7 cellular contexts compared by ENCODE assay signal in the genomic region with DNA sequence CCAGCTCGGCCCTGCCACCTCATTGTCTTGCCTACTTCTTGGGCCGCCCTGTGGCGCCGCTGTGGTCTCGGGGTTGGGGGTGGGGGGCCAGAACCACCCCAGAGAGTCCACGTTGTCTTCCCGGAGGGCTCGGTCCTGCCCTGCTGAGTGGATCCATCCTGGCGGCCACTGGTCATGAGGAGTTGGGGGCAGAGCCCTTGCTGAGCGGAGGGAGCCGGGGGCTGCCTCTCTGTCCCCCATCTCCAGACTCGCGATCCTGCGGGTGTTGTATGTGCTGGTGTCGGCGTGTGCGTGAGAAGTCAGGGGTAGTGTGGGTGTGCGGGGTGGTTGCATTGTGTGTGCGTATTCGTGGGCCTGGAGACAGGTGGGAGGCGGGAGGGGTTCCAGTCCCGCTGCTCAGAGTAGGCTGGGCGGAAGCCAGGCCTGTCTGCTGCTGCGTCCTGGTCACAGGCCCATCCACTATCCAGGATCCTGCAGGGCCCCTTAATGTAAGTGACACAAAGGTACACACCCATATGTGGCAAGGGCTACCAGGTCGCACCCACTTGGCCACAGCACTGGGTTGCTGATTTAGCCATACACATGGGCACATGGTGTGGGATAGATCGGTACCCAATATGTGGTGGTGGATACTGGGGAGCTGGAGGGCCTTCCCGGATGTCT. TPM values are rescaled to one million over a fixed set of nuclear protein-coding genes. Genes with fewer than 3 reads are reported as not detected.
DNase-seq lines count a peak whose midpoint lies in the region; ATAC-seq, FAIRE-seq and TF ChIP-seq lines count a peak whose summit lies in the region.

No MANE protein-coding gene starts in this region.

- no peak for FAIRE-seq in RCC 7860 (lab: Jason Lieb, UNC)

- H3K4me1 ChIP-seq in HEK293 (ENCODE audit: control insufficient read depth, insufficient read depth, low read length) (no peaks in the 10 kb centered on the region), ascending aorta (peaks cover 3 to 7% of the 10 kb centered on the region in 2 donors), iPS-20b (ENCODE audit: insufficient read depth, low read length) (peaks cover 8% of the 10 kb centered on the region; the same call in 1 of the 2 replicates)

- DNase-seq in ascending aorta (ENCODE audit: low spot score in 2 of 2) (no peak), A172 (ENCODE audit: low spot score) (no peak), RCC 7860 (ENCODE audit: low spot score) (no peak)
- DNase-seq in stimulated activated CD8-positive, alpha-beta memory T cell treated with anti-CD3 and anti-CD28 coated beads, Interleukin-4, amount 100 ng/mL, for 48 hours = peak; percentile 44

- H3K27ac ChIP-seq in HEK293 (ENCODE audit: extremely low read depth, low read depth, low read length) = peak overlapping the region; percentile 72
- peak overlapping the region; percentile 80 to 91 for H3K27ac ChIP-seq in ascending aorta
- peak overlapping the region; percentile 88 for H3K27ac ChIP-seq in iPS-20b (ENCODE audit: low read length)

- TF ChIP-seq CTCF in HEK293 (tag by site-specific recombination; IDR thresholded peaks at IDR 0.05) = no peak
- TF ChIP-seq CTCF in ascending aorta (IDR thresholded peaks at IDR 0.05) = no peak

- H3K27me3 ChIP-seq in ascending aorta (no peaks in the 10 kb centered on the region), iPS-20b (ENCODE audit: insufficient read depth, low read length) (no peaks in the 10 kb centered on the region)

- CTCF ChIA-PET in HEK293 (lab: Yijun Ruan, JAX) = no interaction called here

- ATAC-seq in GM18519 (IDR thresholded peaks at IDR 0.05; ENCODE audit: low FRiP score, unreplicated experiment) = no peak

- H3K36me3 ChIP-seq in HEK293 (ENCODE audit: control insufficient read depth in 2 of 2, insufficient read depth in 1 of 2, low read length in 2 of 2) (peaks cover 0 to 39% of the 10 kb centered on the region in 2 experiments; a peak in 1 of 3 replicates), ascending aorta (peaks cover 5 to 22% of the 10 kb centered on the region in 2 donors), iPS-20b (ENCODE audit: insufficient read depth, low read depth, low read length) (peaks cover 23% of the 10 kb centered on the region)

- intact Hi-C loops in ascending aorta (cut with DNase I) = no loop called here

- H3K9me3 ChIP-seq in HEK293 (ENCODE audit: control insufficient read depth, insufficient read depth, low read depth, low read length) = no peaks in the 10 kb centered on the region
- H3K9me3 ChIP-seq in ascending aorta = no peaks in the 10 kb centered on the region
- H3K9me3 ChIP-seq in iPS-20b (ENCODE audit: insufficient read depth, low read depth, low read length) = no peaks in the 10 kb centered on the region

- H3K9ac ChIP-seq in iPS-20b (ENCODE audit: low read depth, low read length) = peak overlapping the region; percentile 95; the same call in 1 of the 2 replicates

- POLR2A ChIA-PET in HEK293 (lab: Yijun Ruan, JAX) = no interaction called here

- H3K4me3 ChIP-seq in HEK293 (ENCODE audit: low read depth, low read length) (no peak overlapping the region), ascending aorta (peak overlapping the region; percentile 78 to 79), iPS-20b (ENCODE audit: low read length) (peak overlapping the region; percentile 75; the same call in 1 of the 2 replicates)

TF ChIP-seq in HEK293, 187 proteins besides CTCF, POLR2A, EP300 and RAD21:
- TF ChIP-seq ZFHX2 (tag by site-specific recombination; conservative IDR thresholded peaks at IDR 0.05) (peak; percentile 89), PRDM1 (tag by site-specific recombination; IDR thresholded peaks at IDR 0.05) (no peak), ZNF292 (tag by site-specific recombination; IDR thresholded peaks at IDR 0.05; ENCODE audit: borderline replicate concordance, low read depth) (no peak), EGR2 (tag by site-specific recombination; IDR thresholded peaks at IDR 0.05; ENCODE audit: low read depth) (peak; percentile 87), ZNF660 (tag by site-specific recombination; IDR thresholded peaks at IDR 0.05) (no peak), GFI1B (tag by site-specific recombination; IDR thresholded peaks at IDR 0.05) (no peak), ZNF654 (tag by site-specific recombination; IDR thresholded peaks at IDR 0.05; ENCODE audit: low read depth) (no peak), GLI4 (tag by site-specific recombination; IDR thresholded peaks at IDR 0.05) (no peak)
- TF ChIP-seq, protein P1, sequence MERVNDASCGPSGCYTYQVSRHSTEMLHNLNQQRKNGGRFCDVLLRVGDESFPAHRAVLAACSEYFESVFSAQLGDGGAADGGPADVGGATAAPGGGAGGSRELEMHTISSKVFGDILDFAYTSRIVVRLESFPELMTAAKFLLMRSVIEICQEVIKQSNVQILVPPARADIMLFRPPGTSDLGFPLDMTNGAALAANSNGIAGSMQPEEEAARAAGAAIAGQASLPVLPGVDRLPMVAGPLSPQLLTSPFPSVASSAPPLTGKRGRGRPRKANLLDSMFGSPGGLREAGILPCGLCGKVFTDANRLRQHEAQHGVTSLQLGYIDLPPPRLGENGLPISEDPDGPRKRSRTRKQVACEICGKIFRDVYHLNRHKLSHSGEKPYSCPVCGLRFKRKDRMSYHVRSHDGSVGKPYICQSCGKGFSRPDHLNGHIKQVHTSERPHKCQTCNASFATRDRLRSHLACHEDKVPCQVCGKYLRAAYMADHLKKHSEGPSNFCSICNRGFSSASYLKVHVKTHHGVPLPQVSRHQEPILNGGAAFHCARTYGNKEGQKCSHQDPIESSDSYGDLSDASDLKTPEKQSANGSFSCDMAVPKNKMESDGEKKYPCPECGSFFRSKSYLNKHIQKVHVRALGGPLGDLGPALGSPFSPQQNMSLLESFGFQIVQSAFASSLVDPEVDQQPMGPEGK (tag by site-specific recombination; IDR thresholded peaks at IDR 0.05) = no peak
- TF ChIP-seq, protein P2, sequence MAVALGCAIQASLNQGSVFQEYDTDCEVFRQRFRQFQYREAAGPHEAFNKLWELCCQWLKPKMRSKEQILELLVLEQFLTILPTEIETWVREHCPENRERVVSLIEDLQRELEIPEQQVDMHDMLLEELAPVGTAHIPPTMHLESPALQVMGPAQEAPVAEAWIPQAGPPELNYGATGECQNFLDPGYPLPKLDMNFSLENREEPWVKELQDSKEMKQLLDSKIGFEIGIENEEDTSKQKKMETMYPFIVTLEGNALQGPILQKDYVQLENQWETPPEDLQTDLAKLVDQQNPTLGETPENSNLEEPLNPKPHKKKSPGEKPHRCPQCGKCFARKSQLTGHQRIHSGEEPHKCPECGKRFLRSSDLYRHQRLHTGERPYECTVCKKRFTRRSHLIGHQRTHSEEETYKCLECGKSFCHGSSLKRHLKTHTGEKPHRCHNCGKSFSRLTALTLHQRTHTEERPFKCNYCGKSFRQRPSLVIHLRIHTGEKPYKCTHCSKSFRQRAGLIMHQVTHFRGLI (tag by site-specific recombination; IDR thresholded peaks at IDR 0.05) = no peak
- TF ChIP-seq, protein P3, sequence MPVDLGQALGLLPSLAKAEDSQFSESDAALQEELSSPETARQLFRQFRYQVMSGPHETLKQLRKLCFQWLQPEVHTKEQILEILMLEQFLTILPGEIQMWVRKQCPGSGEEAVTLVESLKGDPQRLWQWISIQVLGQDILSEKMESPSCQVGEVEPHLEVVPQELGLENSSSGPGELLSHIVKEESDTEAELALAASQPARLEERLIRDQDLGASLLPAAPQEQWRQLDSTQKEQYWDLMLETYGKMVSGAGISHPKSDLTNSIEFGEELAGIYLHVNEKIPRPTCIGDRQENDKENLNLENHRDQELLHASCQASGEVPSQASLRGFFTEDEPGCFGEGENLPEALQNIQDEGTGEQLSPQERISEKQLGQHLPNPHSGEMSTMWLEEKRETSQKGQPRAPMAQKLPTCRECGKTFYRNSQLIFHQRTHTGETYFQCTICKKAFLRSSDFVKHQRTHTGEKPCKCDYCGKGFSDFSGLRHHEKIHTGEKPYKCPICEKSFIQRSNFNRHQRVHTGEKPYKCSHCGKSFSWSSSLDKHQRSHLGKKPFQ (tag by site-specific recombination; IDR thresholded peaks at IDR 0.05) = no peak
- TF ChIP-seq, protein P4, sequence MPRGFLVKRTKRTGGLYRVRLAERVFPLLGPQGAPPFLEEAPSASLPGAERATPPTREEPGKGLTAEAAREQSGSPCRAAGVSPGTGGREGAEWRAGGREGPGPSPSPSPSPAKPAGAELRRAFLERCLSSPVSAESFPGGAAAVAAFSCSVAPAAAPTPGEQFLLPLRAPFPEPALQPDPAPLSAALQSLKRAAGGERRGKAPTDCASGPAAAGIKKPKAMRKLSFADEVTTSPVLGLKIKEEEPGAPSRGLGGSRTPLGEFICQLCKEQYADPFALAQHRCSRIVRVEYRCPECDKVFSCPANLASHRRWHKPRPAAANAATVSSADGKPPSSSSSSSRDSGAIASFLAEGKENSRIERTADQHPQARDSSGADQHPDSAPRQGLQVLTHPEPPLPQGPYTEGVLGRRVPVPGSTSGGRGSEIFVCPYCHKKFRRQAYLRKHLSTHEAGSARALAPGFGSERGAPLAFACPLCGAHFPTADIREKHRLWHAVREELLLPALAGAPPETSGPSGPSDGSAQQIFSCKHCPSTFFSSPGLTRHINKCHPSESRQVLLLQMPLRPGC (tag by site-specific recombination; IDR thresholded peaks at IDR 0.05) = no peak
TF ChIP-seq in HEK293: peak in this region for 2.

RNA-seq across cellular contexts. Expression of a gene that starts 30.7 kb away (rescaled TPM):
- 70.2 TPM for total RNA-seq in ascending aorta
- total RNA-seq in A172 (2014; rRNA removed; shearing (Covaris generic)) = 10.9 and 13.9 TPM in 2 replicates

RNA-seq across cellular contexts. Expression of a gene that starts 33.6 kb away (rescaled TPM):
- 34.3 TPM for total RNA-seq in ascending aorta
- total RNA-seq in A172 (2014; rRNA removed; shearing (Covaris generic)) = 21.1 and 32.5 TPM in 2 replicates
